Comparison of ENCODE assay signal across 8 cellular contexts in the genomic region with DNA sequence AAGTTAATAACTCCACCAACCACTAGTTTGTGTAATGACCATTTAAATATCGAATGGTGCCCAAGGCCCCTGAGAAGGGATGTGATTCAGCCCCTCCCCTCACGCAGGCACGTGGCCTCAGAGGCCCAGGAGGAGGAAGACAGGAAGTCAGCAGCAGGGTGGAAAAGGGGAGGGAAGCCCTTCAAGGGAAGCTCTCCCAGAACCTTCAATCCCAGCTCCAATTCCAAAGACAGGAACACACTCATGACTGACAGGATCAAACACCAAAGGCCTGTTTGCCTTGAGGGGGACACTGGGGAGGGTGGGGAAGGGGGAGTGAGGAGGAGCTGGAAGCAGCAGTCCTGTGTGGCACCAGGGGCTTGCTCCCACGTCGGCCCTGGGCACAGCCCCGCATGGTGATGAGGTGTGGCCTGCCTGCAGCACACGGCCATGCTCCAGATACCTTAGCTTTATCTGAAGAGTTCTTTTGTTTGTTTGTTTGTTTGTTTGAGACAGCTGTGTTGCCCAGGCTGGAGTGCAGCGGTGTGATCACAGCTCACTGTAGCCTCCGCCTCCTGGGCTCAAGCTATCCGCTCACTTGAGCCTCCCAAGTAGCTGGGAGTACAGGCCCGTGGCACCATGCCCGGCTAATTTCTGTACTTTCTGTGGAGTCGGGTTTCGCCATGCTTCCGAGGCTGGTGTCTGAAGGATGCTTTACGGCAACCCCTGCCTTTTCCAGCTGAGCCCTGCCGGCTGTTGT.
DNase-seq lines count a peak whose midpoint lies in the region; ATAC-seq and TF ChIP-seq lines count a peak whose summit lies in the region.

No MANE protein-coding gene starts in this region.

- peaks cover 32% of the 10 kb centered on the region; the same call in 1 of the 2 replicates for H4K20me1 ChIP-seq in SK-N-SH (ENCODE audit: insufficient read depth)

- peaks cover 58 to 74% of the 10 kb centered on the region in 2 experiments; a peak in 3 of 4 replicates for H3K4me1 ChIP-seq in SK-N-SH (ENCODE audit: control insufficient read depth in 1 of 2, insufficient read depth in 2 of 2, low read depth in 1 of 2, low read length in 1 of 2)

- TF ChIP-seq EP300 in SK-N-SH (IDR thresholded peaks at IDR 0.05; ENCODE audit: borderline replicate concordance in 1 of 2, low read depth in 1 of 2, low read length in 1 of 2): no peak

- CTCF ChIA-PET in SK-N-SH (lab: Yijun Ruan, JAX): interaction anchor here (2.1 kb wide), 1 partner anchor 13 kb away, joined by 7 read pairs; no protein-coding TSS in a partner anchor

- H3K79me2 ChIP-seq in SK-N-SH (ENCODE audit: insufficient read depth): peaks cover 97% of the 10 kb centered on the region

- ATAC-seq in sciatic nerve: peak; percentile 29

- intact Hi-C loops in sciatic nerve (cut with DNase I): no loop called here

- no peaks in the 10 kb centered on the region for H3K9me3 ChIP-seq in SK-N-SH

- H3K4me2 ChIP-seq in SK-N-SH: no peak overlapping the region; the same call in 1 of the 2 replicates

- TF ChIP-seq CTCF in AG10803 (conservative IDR thresholded peaks at IDR 0.05; ENCODE audit: low read length): no peak
- no peak for TF ChIP-seq CTCF in SK-N-SH (IDR thresholded peaks at IDR 0.05)

- peak overlapping the region; percentile 45 to 54 for H3K27ac ChIP-seq in SK-N-SH (ENCODE audit: low read depth in 2 of 2, low read length in 1 of 2)

- H3K9ac ChIP-seq in SK-N-SH: no peak overlapping the region

- 69% methylated on average over 16 of the region's 17 CpGs for WGBS in SK-N-SH (ENCODE audit: low lambda C conversion rate)

- DNase-seq in AG10803 (ENCODE audit: low read depth) (peak; percentile 78), HK-2 (ENCODE audit: unreplicated experiment) (peak; percentile 54), SK-N-SH (peak; percentile 72), fibroblast of the conjunctiva (ENCODE audit: low read depth) (peak; percentile 67), sciatic nerve (ENCODE audit: low spot score) (no peak), middle frontal gyrus (ENCODE audit: extremely low spot score, low spot score) (no peak), cerebellar cortex (ENCODE audit: low spot score) (no peak), activated gamma-delta T cell (lab: John Stamatoyannopoulos, UW) (no peak)

- H2AFZ ChIP-seq in SK-N-SH (ENCODE audit: low read depth): no peak overlapping the region

- H3K36me3 ChIP-seq in SK-N-SH (replicated peaks in 1 of 2; ENCODE audit: control insufficient read depth in 1 of 2, insufficient read depth in 2 of 2, low read length in 1 of 2): no peaks in the 10 kb centered on the region

- H3K9me2 ChIP-seq in SK-N-SH: no peaks in the 10 kb centered on the region

- H3F3A ChIP-seq in SK-N-SH (replicated peaks; ENCODE audit: insufficient read depth): peaks cover 53% of the 10 kb centered on the region

- no peak for TF ChIP-seq RAD21 in SK-N-SH (IDR thresholded peaks at IDR 0.05; ENCODE audit: low read length)

- H3K27me3 ChIP-seq in SK-N-SH (ENCODE audit: insufficient read depth): no peaks in the 10 kb centered on the region

- no peak overlapping the region for H3K4me3 ChIP-seq in AG10803 (ENCODE audit: low read length)
- no peak overlapping the region for H3K4me3 ChIP-seq in SK-N-SH (ENCODE audit: low read depth in 2 of 2, low read length in 1 of 2)

- POLR2A ChIA-PET in SK-N-SH (lab: Yijun Ruan, JAX): no interaction called here

TF ChIP-seq in SK-N-SH, 30 proteins besides CTCF, POLR2A, EP300 and RAD21:
- TF ChIP-seq, protein P1, sequence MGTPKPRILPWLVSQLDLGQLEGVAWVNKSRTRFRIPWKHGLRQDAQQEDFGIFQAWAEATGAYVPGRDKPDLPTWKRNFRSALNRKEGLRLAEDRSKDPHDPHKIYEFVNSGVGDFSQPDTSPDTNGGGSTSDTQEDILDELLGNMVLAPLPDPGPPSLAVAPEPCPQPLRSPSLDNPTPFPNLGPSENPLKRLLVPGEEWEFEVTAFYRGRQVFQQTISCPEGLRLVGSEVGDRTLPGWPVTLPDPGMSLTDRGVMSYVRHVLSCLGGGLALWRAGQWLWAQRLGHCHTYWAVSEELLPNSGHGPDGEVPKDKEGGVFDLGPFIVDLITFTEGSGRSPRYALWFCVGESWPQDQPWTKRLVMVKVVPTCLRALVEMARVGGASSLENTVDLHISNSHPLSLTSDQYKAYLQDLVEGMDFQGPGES (IDR thresholded peaks at IDR 0.05; ENCODE audit: low read depth, low read length): no peak
- no peak for TF ChIP-seq RFX5 (IDR thresholded peaks at IDR 0.05; ENCODE audit: low read length)
- no peak for TF ChIP-seq TCF12 (IDR thresholded peaks at IDR 0.05)
- no peak for TF ChIP-seq TAF1 (IDR thresholded peaks at IDR 0.05; ENCODE audit: borderline replicate concordance, low read depth, low read length)
- no peak for TF ChIP-seq POLR2AphosphoS5 (IDR thresholded peaks at IDR 0.05; ENCODE audit: low read depth, low read length)
- no peak for TF ChIP-seq GATA2 (CRISPR knock-in tag; IDR thresholded peaks at IDR 0.05)
- TF ChIP-seq RXRA (IDR thresholded peaks at IDR 0.05; ENCODE audit: borderline replicate concordance, low read depth): no peak
- TF ChIP-seq, protein P2, sequence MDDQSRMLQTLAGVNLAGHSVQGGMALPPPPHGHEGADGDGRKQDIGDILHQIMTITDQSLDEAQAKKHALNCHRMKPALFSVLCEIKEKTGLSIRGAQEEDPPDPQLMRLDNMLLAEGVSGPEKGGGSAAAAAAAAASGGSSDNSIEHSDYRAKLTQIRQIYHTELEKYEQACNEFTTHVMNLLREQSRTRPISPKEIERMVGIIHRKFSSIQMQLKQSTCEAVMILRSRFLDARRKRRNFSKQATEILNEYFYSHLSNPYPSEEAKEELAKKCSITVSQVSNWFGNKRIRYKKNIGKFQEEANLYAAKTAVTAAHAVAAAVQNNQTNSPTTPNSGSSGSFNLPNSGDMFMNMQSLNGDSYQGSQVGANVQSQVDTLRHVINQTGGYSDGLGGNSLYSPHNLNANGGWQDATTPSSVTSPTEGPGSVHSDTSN (IDR thresholded peaks at IDR 0.05): no peak
- TF ChIP-seq, protein P3, sequence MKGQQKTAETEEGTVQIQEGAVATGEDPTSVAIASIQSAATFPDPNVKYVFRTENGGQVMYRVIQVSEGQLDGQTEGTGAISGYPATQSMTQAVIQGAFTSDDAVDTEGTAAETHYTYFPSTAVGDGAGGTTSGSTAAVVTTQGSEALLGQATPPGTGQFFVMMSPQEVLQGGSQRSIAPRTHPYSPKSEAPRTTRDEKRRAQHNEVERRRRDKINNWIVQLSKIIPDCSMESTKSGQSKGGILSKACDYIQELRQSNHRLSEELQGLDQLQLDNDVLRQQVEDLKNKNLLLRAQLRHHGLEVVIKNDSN (IDR thresholded peaks at IDR 0.05; ENCODE audit: borderline replicate concordance, low read depth): peak; percentile 72; the same call in 1 of the 2 replicates
- TF ChIP-seq GABPA (IDR thresholded peaks at IDR 0.05; ENCODE audit: low read depth): peak; percentile 32; the same call in 1 of the 2 replicates
- no peak for TF ChIP-seq NFIC (IDR thresholded peaks at IDR 0.05; ENCODE audit: borderline replicate concordance)
- TF ChIP-seq MEF2A (IDR thresholded peaks at IDR 0.05; ENCODE audit: borderline replicate concordance, low read depth): no peak
- TF ChIP-seq, protein P4, sequence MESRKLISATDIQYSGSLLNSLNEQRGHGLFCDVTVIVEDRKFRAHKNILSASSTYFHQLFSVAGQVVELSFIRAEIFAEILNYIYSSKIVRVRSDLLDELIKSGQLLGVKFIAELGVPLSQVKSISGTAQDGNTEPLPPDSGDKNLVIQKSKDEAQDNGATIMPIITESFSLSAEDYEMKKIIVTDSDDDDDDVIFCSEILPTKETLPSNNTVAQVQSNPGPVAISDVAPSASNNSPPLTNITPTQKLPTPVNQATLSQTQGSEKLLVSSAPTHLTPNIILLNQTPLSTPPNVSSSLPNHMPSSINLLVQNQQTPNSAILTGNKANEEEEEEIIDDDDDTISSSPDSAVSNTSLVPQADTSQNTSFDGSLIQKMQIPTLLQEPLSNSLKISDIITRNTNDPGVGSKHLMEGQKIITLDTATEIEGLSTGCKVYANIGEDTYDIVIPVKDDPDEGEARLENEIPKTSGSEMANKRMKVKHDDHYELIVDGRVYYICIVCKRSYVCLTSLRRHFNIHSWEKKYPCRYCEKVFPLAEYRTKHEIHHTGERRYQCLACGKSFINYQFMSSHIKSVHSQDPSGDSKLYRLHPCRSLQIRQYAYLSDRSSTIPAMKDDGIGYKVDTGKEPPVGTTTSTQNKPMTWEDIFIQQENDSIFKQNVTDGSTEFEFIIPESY (IDR thresholded peaks at IDR 0.05; ENCODE audit: borderline replicate concordance, low read depth): no peak
- TF ChIP-seq TEAD4 (IDR thresholded peaks at IDR 0.05; ENCODE audit: borderline replicate concordance, insufficient read depth): no peak
- TF ChIP-seq, protein P5, sequence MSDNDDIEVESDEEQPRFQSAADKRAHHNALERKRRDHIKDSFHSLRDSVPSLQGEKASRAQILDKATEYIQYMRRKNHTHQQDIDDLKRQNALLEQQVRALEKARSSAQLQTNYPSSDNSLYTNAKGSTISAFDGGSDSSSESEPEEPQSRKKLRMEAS (IDR thresholded peaks at IDR 0.05; ENCODE audit: low read depth): peak; percentile 82

Comparison
In these comparisons a context has a peak if more than half of its experiments do, and no peak if none do; other contexts are left out.
1. DNase-seq: peak in AG10803 (single experiment), HK-2 (single experiment), SK-N-SH (single experiment) and fibroblast of the conjunctiva (single experiment); none in sciatic nerve (single experiment), middle frontal gyrus (single experiment), cerebellar cortex (single experiment) and activated gamma-delta T cell (single experiment).